In genomic region chr12:51906452-51907082, GRCh38 we compare ENCODE assay signal across 11 cellular contexts. TPM values are rescaled to one million over a fixed set of nuclear protein-coding genes. Genes with fewer than 3 reads are reported as not detected.
A peak's percentile ranks its signal among the peaks of the same experiment; 100 is the strongest.
DNase-seq lines count a peak whose midpoint lies in the region; TF ChIP-seq lines count a peak whose summit lies in the region.
"Had no signal": no experiment of that assay in that cellular context is flagged by ENCODE, and none has a peak within 500 bp of the region (broad histone marks: within the 10 kb centered on the region; RNA-seq: fewer than 3 reads in every experiment).

No MANE protein-coding gene starts in this region.

- WGBS in transverse colon (ENCODE audit: low coverage in 1 of 2), 2 donors, result 41% methylated on average over 23 of the region's 23 CpGs; no CpG with 5 or more reads in 1 of the 2 donors

- no peak for TF ChIP-seq EP300 in transverse colon (IDR thresholded peaks at IDR 0.05; ENCODE audit: low read depth)

- H3K27me3 ChIP-seq in adipocyte (replicated peaks; ENCODE audit: control insufficient read depth, insufficient read depth, low read length) (no peaks in the 10 kb centered on the region), mucosa of stomach (ENCODE audit: control insufficient read depth, insufficient read depth, low read length) (peaks cover 25% of the 10 kb centered on the region), transverse colon (peaks cover 3% of the 10 kb centered on the region)

- no peaks in the 10 kb centered on the region for H3K9me3 ChIP-seq in adipocyte (ENCODE audit: control insufficient read depth, low read length)
- H3K9me3 ChIP-seq in mucosa of stomach (ENCODE audit: control insufficient read depth, low read length), result no peaks in the 10 kb centered on the region
- H3K9me3 ChIP-seq in transverse colon, result no peaks in the 10 kb centered on the region

- H3K4me1 ChIP-seq in adipocyte (ENCODE audit: control insufficient read depth, insufficient read depth, low read length) (peaks cover 64% of the 10 kb centered on the region), mucosa of stomach (ENCODE audit: control insufficient read depth, insufficient read depth, low read length) (peaks cover 28% of the 10 kb centered on the region), transverse colon (peaks cover 16 to 43% (median 30%) of the 10 kb centered on the region in 4 donors)

- intact Hi-C loops in transverse colon (cut with DNase I; ENCODE audit: low total_unique reads), result no loop called here

- H3K4me3 ChIP-seq in adipocyte (ENCODE audit: low read length), result peak overlapping the region; percentile 87
- peak overlapping the region; percentile 67 for H3K4me3 ChIP-seq in fibroblast of pulmonary artery (replicated peaks; ENCODE audit: low read depth, low read length)
- H3K4me3 ChIP-seq in mucosa of stomach (ENCODE audit: low read length), result no peak overlapping the region
- H3K4me3 ChIP-seq in transverse colon, result peak overlapping the region in 3 of 4 donors; percentile 52 to 59 (median 56)

- peak overlapping the region; percentile 95 for H3K9ac ChIP-seq in adipocyte (ENCODE audit: low read length)
- peak overlapping the region; percentile 57 for H3K9ac ChIP-seq in mucosa of stomach (ENCODE audit: low read length)

- no peak for TF ChIP-seq CTCF in fibroblast of pulmonary artery (IDR thresholded peaks at IDR 0.05; ENCODE audit: low read length, missing control alignments)
- TF ChIP-seq CTCF in transverse colon (IDR thresholded peaks at IDR 0.05), result no peak

- peak overlapping the region; percentile 80 to 87 (median 86) for H3K27ac ChIP-seq in transverse colon

- DNase-seq in adipocyte (ENCODE audit: low read depth) (no peak), fibroblast of pulmonary artery (ENCODE audit: low read depth) (no peak), transverse colon (no peak), T1000 (lab: John Stamatoyannopoulos, UW) (no peak), NCI-H2029 treated with DMSO at 0.1 percent for 48 hours (lab: John Stamatoyannopoulos, UW) (no peak), NCI-H2227 (lab: John Stamatoyannopoulos, UW; ENCODE audit: unreplicated experiment) (no peak)
- DNase-seq: activated naive CD8-positive, alpha-beta T cell treated with anti-CD3 and anti-CD28 coated beads for 36 hours; GOT3; head of caudate nucleus had no signal

- H3K36me3 ChIP-seq in adipocyte (ENCODE audit: control insufficient read depth, insufficient read depth, low read length, severe bottlenecking) (no peaks in the 10 kb centered on the region), mucosa of stomach (ENCODE audit: control insufficient read depth, insufficient read depth, low read length) (no peaks in the 10 kb centered on the region), transverse colon (no peaks in the 10 kb centered on the region)

- TF ChIP-seq POLR2A in transverse colon (IDR thresholded peaks at IDR 0.05), result no peak

- in situ Hi-C loops in transverse colon (cut with MboI; ENCODE audit: low pct_ligation_motif_present in 1 of 4, low pct_unique_long_range_greater_than_20kb in 1 of 4, low sequenced_read_pairs in 3 of 4), result no loop called here

RNA-seq across cellular contexts. Expression of gene ACVRL1, which starts 0.7 kb away (rescaled TPM):
- total RNA-seq in transverse colon, result 100 to 1,000 TPM; 115 to 440 (median 137) TPM
- total RNA-seq: activated naive CD8-positive, alpha-beta T cell treated with anti-CD3 and anti-CD28 coated beads for 36 hours had no signal

RNA-seq across cellular contexts. Expression of gene ANKRD33, which starts 18.7 kb away (rescaled TPM):
- not detected for total RNA-seq in transverse colon
- total RNA-seq: activated naive CD8-positive, alpha-beta T cell treated with anti-CD3 and anti-CD28 coated beads for 36 hours; Daoy had no signal

RNA-seq across cellular contexts. Expression of gene ACVR1B, which starts 44.9 kb away (rescaled TPM):
- total RNA-seq in transverse colon, result 10 to 100 TPM; 22.5 to 96.9 (median 68.7) TPM

RNA-seq across cellular contexts. Expression of gene FIGNL2, which starts 58.0 kb away (rescaled TPM):
- total RNA-seq in transverse colon, result not detected
- total RNA-seq: Daoy had no signal
